ENCODE assay signal across 20 cellular contexts in genomic region chr17:78233678-78234077, GRCh38. TPM values are rescaled to one million over a fixed set of nuclear protein-coding genes. Genes with fewer than 3 reads are reported as not detected.
"Had no signal": no experiment of that assay in that cellular context is flagged by ENCODE, and none has a peak within 500 bp of the region (broad histone marks: within the 10 kb centered on the region; RNA-seq: fewer than 3 reads in every experiment).

No MANE protein-coding gene starts in this region.

- H3K4me1 ChIP-seq: transverse colon had no signal

- H3K9me3 ChIP-seq: gastrocnemius medialis, left ventricle myocardium inferior, lower lobe of right lung, spleen, thoracic aorta, transverse colon had no signal

- H3K4me3 ChIP-seq: gastrocnemius medialis, left ventricle myocardium inferior, lower lobe of right lung, spleen, thoracic aorta, transverse colon had no signal

- DNase-seq: gastrocnemius medialis; left cardiac atrium; left ventricle myocardium inferior; lower lobe of right lung; spleen; stimulated activated CD4-positive, alpha-beta T cell treated with anti-CD3 and anti-CD28 coated beads, Interleukin-15, amount 100 ng/mL, for 24 hours; stimulated activated CD4-positive, alpha-beta T cell treated with anti-CD3 and anti-CD28 coated beads, Interleukin-1b, Interleukin-23, amount 100 ng/mL, for 48 hours; stimulated activated CD4-positive, alpha-beta T cell treated with anti-CD3 and anti-CD28 coated beads, Interleukin-4, amount 100 ng/mL, for 24 hours; transverse colon had no signal

- H3K27ac ChIP-seq: left ventricle myocardium inferior, lower lobe of right lung, thoracic aorta, transverse colon had no signal

- H3K36me3 ChIP-seq: gastrocnemius medialis, left ventricle myocardium inferior, lower lobe of right lung, spleen, thoracic aorta, transverse colon had no signal

- ATAC-seq: esophagus mucosa; gastrocnemius medialis; left cardiac atrium; lower lobe of right lung; natural killer cell treated with Interleukin-12 subunit alpha and Interleukin-12 subunit beta and Interleukin-15 and Interleukin-18, amount 100 ng/mL, for 72 hours; sciatic nerve; stimulated activated memory B cell treated with anti-CD40 and anti-IgM and Interleukin-4, amounts not matched to agents 10 μg/mL and 1 μg/mL and 100 μg/mL, for 72 hours had no signal

RNA-seq across cellular contexts. Expression of gene TMEM235, which starts 2.2 kb away (rescaled TPM):
- total RNA-seq: esophagus mucosa; fibroblast of villous mesenchyme; gastrocnemius medialis; left cardiac atrium; left ventricle myocardium inferior; lower lobe of right lung; natural killer cell treated with Interleukin-12 subunit alpha and Interleukin-12 subunit beta and Interleukin-15 and Interleukin-18, amount 100 ng/mL, for 72 hours; omental fat pad; pulmonary artery endothelial cell; sciatic nerve; skeletal muscle tissue; spleen; thoracic aorta; transverse colon; ureter had no signal
- polyA plus RNA-seq: keratinocyte, spleen had no signal
